Comparison of ENCODE assay signal across 19 cellular contexts in the genomic region with DNA sequence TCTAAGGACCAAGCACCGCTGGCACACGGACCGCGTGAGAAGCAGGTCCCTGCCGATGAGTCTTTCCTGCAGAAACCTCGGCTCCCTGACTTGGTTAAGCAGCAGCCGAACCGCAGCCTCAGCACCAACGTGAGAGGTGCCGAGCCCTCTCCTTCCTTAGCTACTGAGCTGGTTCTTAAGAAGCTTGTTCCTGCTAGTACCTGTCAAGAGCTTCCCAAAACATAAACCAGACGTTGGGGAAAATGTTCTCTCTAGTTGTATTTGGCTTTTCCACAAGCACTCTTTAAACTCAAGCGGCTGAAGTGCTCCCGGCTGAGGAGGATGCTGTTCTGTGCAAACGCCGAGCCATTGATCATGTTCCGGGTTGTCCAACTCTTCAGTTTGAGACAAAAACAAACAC. TPM values are rescaled to one million over a fixed set of nuclear protein-coding genes. Genes with fewer than 3 reads are reported as not detected.
A peak's percentile ranks its signal among the peaks of the same experiment; 100 is the strongest.
DNase-seq lines count a peak whose midpoint lies in the region; ATAC-seq, FAIRE-seq and TF ChIP-seq lines count a peak whose summit lies in the region.
"Had no signal": no experiment of that assay in that cellular context is flagged by ENCODE, and none has a peak within 500 bp of the region (broad histone marks: within the 10 kb centered on the region; RNA-seq: fewer than 3 reads in every experiment).

No MANE protein-coding gene starts in this region.

- no peak for TF ChIP-seq RAD21 in A549 (conservative IDR thresholded peaks at IDR 0.05 in 1 of 2, IDR thresholded peaks at IDR 0.05 in 1 of 2)

- peak overlapping the region; percentile 40 for H3K4me2 ChIP-seq in A549

- POLR2A ChIA-PET in A549 (lab: Yijun Ruan, JAX): no interaction called here

- no peak overlapping the region for H3K27ac ChIP-seq in A549
- peak overlapping the region; percentile 8; the same call in 1 of the 2 replicates for H3K27ac ChIP-seq in C4-2B
- H3K27ac ChIP-seq: colonic mucosa had no signal

- ATAC-seq in A549 (peak; percentile 39 to 66; a peak in 4 of 6 replicates), omental fat pad (ENCODE audit: low FRiP score) (peak; percentile 52), HG03342 (IDR thresholded peaks at IDR 0.05; ENCODE audit: unreplicated experiment) (no peak)
- ATAC-seq: activated T-cell treated with anti-CD3 and anti-CD28 coated beads, Interleukin-2, amount 50 U/mL, for 72 hours had no signal

- FAIRE-seq in A549 (lab: Jason Lieb, UNC) (no peak), D721Med (lab: Jason Lieb, UNC) (no peak)
- FAIRE-seq: frontal cortex, HTR-8/SVneo, urothelium cell line had no signal

- H3K9me3 ChIP-seq in A549: no peaks in the 10 kb centered on the region; the same call in 2 of the 3 replicates
- H3K9me3 ChIP-seq: BE2C, colonic mucosa had no signal

- DNase-seq in A549 (ENCODE audit: low read depth in 1 of 2, low spot score in 1 of 2) (no peak), epithelial cell of esophagus (ENCODE audit: low read depth) (peak; percentile 22), omental fat pad (ENCODE audit: low spot score) (no peak), D721Med (ENCODE audit: insufficient read length, low spot score) (no peak), UCSD-AML1 (lab: John Stamatoyannopoulos, UW; ENCODE audit: unreplicated experiment) (no peak)
- DNase-seq: activated B cell treated with CpG ODN at 0.5 μM for 24 hours; activated T-cell treated with anti-CD3 and anti-CD28 coated beads, Interleukin-2, amount 50 U/mL, for 72 hours; BE2C; colonic mucosa; NCI-H1436; NCI-H226; occipital lobe; SIG-M5; stimulated activated CD4-positive, alpha-beta T cell treated with anti-CD3 and anti-CD28 coated beads, Interleukin-1b, Interleukin-23, amount 100 ng/mL, for 48 hours had no signal

- TF ChIP-seq EP300 in A549 (IDR thresholded peaks at IDR 0.05): no peak

- CTCF ChIA-PET in A549 (lab: Yijun Ruan, JAX): interaction anchor here (3.6 to 5.5 kb wide), 3 partner anchors 19 to 442 kb away, joined by 12 to 64 read pairs (median 28); no protein-coding TSS in a partner anchor

- TF ChIP-seq CTCF in A549 (IDR thresholded peaks at IDR 0.05) (no peak), C4-2B (conservative IDR thresholded peaks at IDR 0.05) (no peak), epithelial cell of esophagus (IDR thresholded peaks at IDR 0.05; ENCODE audit: insufficient read depth, low read depth, low read length, missing control alignments) (no peak), omental fat pad (IDR thresholded peaks at IDR 0.05) (no peak), D721Med (IDR thresholded peaks at IDR 0.05; ENCODE audit: insufficient read depth, missing control alignments) (no peak)

- WGBS in A549 (ENCODE audit: missing lambda C conversion rate): 5% methylated on average over 11 of the region's 16 CpGs

- TF ChIP-seq POLR2A in A549 (IDR thresholded peaks at IDR 0.05; ENCODE audit: low read length): no peak

- H3K4me3 ChIP-seq in A549 (no peak overlapping the region), epithelial cell of esophagus (ENCODE audit: low read length) (no peak overlapping the region)
- H3K4me3 ChIP-seq: colonic mucosa had no signal

- no peaks in the 10 kb centered on the region for H3K4me1 ChIP-seq in A549
- H3K4me1 ChIP-seq: BE2C, colonic mucosa had no signal

TF ChIP-seq in A549, 52 proteins besides CTCF, POLR2A, EP300 and RAD21:
- TF ChIP-seq CHD2 (IDR thresholded peaks at IDR 0.05; ENCODE audit: low read length, partially characterized antibody) (no peak), HOXB13 (CRISPR knock-in tag; IDR thresholded peaks at IDR 0.05; ENCODE audit: low read depth) (no peak), BHLHE40 (IDR thresholded peaks at IDR 0.05; ENCODE audit: low read depth, low read length) (no peak), E2F6 (IDR thresholded peaks at IDR 0.05; ENCODE audit: borderline replicate concordance, low read depth) (no peak), JUN (IDR thresholded peaks at IDR 0.05) (no peak), ZSCAN20 (CRISPR knock-in tag; IDR thresholded peaks at IDR 0.05) (no peak), MAZ (IDR thresholded peaks at IDR 0.05; ENCODE audit: borderline replicate concordance, low read depth, low read length) (no peak), NPAS2 (CRISPR knock-in tag; IDR thresholded peaks at IDR 0.05; ENCODE audit: borderline replicate concordance) (no peak)

RNA-seq across cellular contexts. Expression of gene TLR3, which starts 29.3 kb away (rescaled TPM):
- polyA plus RNA-seq in A549 (2011; rRNA removed) (0.74 and 0.81 TPM in 2 replicates), A549 (2017; fragmentation: RNase III; extraction: RNeasy Plus Mini Kit Qiagen cat#74134 plus additional on column Dnase treatment) (0.09 to 0.29 TPM (median 0.16 TPM) in 3 replicates)
- polyA plus RNA-seq in A549 (2012; cell fraction: cytosol; rRNA removed): 0.04 and 0.05 TPM in 2 replicates
- polyA plus RNA-seq in A549 (2012; cell fraction: nucleus; rRNA removed): 0.02 and 0.04 TPM in 2 replicates
- 0.66 and 0.68 TPM in 2 replicates for polyA minus RNA-seq in A549 (2011; rRNA and poly(A)+ RNA removed)
- total RNA-seq in omental fat pad: 10 to 100 TPM in 2 of 4 donors, 1 to 10 TPM in 2; 4.2 to 22.7 (median 9.5) TPM
- total RNA-seq: activated B cell treated with CpG ODN at 0.5 μM for 24 hours had no signal
